1 cellular context compared by ENCODE assay signal in genomic region chr7:48052748-48053147, GRCh38.
TF ChIP-seq lines count a peak whose summit lies in the region.

No MANE protein-coding gene starts in this region.

TF ChIP-seq in K562, 482 proteins besides CTCF, POLR2A, EP300 and RAD21:
- TF ChIP-seq FOSL1 (tag; conservative IDR thresholded peaks at IDR 0.05) (peak; percentile 74), POLR2B (IDR thresholded peaks at IDR 0.05; ENCODE audit: low read depth, partially characterized antibody) (no peak), ZNF75A (CRISPR knock-in tag; IDR thresholded peaks at IDR 0.05) (no peak)
- TF ChIP-seq, protein P1, sequence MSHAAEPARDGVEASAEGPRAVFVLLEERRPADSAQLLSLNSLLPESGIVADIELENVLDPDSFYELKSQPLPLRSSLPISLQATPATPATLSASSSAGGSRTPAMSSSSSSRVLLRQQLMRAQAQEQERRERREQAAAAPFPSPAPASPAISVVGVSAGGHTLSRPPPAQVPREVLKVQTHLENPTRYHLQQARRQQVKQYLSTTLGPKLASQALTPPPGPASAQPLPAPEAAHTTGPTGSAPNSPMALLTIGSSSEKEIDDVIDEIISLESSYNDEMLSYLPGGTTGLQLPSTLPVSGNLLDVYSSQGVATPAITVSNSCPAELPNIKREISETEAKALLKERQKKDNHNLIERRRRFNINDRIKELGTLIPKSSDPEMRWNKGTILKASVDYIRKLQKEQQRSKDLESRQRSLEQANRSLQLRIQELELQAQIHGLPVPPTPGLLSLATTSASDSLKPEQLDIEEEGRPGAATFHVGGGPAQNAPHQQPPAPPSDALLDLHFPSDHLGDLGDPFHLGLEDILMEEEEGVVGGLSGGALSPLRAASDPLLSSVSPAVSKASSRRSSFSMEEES (CRISPR knock-in tag; IDR thresholded peaks at IDR 0.05): 0 out of 2 replicates have a peak, but pooled peaks have one; percentile 24
